ENCODE assay signal across 8 cellular contexts in the genomic region with DNA sequence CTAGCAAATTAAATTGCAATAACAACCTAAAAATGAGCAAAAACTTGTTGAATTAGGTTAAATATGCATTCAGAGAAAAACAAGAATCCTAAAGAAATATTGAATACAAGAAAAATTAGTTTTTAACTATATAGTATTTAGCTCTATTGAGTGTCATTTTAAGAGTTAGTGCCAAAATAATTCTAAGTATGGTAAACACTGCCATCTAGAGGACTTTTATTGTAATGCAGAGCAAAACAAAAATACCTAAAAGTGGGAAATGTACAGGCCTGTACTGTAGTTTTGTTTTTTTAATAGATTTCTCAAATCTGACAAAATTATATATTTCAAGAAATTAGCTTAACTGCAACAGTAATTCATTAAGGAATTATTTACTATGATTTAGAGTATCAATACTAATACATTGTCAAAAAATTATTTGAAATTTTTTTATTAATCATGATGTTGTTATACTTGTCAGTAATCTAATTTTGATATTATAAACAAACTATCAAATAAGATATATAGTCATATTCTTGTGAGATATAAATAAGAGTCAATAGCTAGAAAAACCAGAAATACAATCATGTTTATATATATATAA. TPM values are rescaled to one million over a fixed set of nuclear protein-coding genes. Genes with fewer than 3 reads are reported as not detected.
DNase-seq lines count a peak whose midpoint lies in the region; ATAC-seq, FAIRE-seq and TF ChIP-seq lines count a peak whose summit lies in the region.

No MANE protein-coding gene starts in this region.

- SMC1A ChIA-PET in GM12878 (lab: Charles Lee; ENCODE audit: uncharacterized antibody, unreplicated experiment): interaction anchor here (0.6 to 1.7 kb wide), 8 partner anchors 14 to 1582 kb away, joined by 3 to 8 read pairs (median 3); no protein-coding TSS in a partner anchor

- no peaks in the 10 kb centered on the region for H3K27me3 ChIP-seq in GM12878 (replicated peaks in 1 of 2; ENCODE audit: control insufficient read depth in 2 of 2, insufficient read depth in 2 of 2, low read length in 1 of 2)

- intact Hi-C loops in GM12878 (cut with micrococcal nuclease; ENCODE audit: unreplicated experiment): loop anchor here (5.0 to 10.0 kb wide), 2 partner anchors 694 to 1581 kb away; no protein-coding TSS in a partner anchor

- no peak overlapping the region for H3K27ac ChIP-seq in GM12878 (ENCODE audit: control insufficient read depth, insufficient read depth)

- no peak for FAIRE-seq in GM12878 (lab: Jason Lieb, UNC)

- TF ChIP-seq CTCF in GM12865 (IDR thresholded peaks at IDR 0.05; ENCODE audit: insufficient read depth, low read depth, low read length, missing control alignments) (peak; percentile 40), NB4 (IDR thresholded peaks at IDR 0.05; ENCODE audit: low read depth, low read length) (peak; percentile 13), GM12878 (IDR thresholded peaks at IDR 0.05 in 2 of 3, conservative IDR thresholded peaks at IDR 0.05 in 1 of 3; ENCODE audit: control insufficient read depth in 2 of 3, extremely low read depth in 1 of 3, insufficient read depth in 1 of 3, low read depth in 3 of 3, low read length in 3 of 3) (peak; percentile 39 to 66 (median 43); a peak in 3 of 6 replicates)

- H2AFZ ChIP-seq in GM12878 (ENCODE audit: control insufficient read depth, low read depth, low read length): no peak overlapping the region

- DNase-seq in GM12865 (ENCODE audit: low read depth): peak; percentile 30
- peak; percentile 37 for DNase-seq in NB4 (ENCODE audit: low read depth)
- DNase-seq in GM12878 (ENCODE audit: low read depth, low spot score): no peak
- DNase-seq in medulla oblongata (ENCODE audit: extremely low spot score): peak; percentile 74
- DNase-seq in OCI-M2 (lab: John Stamatoyannopoulos, UW; ENCODE audit: unreplicated experiment): no peak
- DNase-seq in GM19240 (ENCODE audit: insufficient read length, low spot score): no peak

- no peaks in the 10 kb centered on the region for H3K36me3 ChIP-seq in GM12878 (ENCODE audit: control insufficient read depth in 2 of 2, insufficient read depth in 2 of 2, low read length in 1 of 2)

- peak; percentile 64 for TF ChIP-seq RAD21 in GM12878 (IDR thresholded peaks at IDR 0.05; ENCODE audit: insufficient read depth, low read depth, low read length)

- CTCF ChIA-PET in GM12878 (lab: Yijun Ruan, JAX): interaction anchor here (0.6 to 3.7 kb wide), 20 partner anchors 9 to 1600 kb away, joined by 3 to 18 read pairs (median 4); partner anchors contain the start of gene PCDH9

- H3K9ac ChIP-seq in GM12878 (ENCODE audit: control insufficient read depth, insufficient read depth, low read length): no peak overlapping the region

- H3K4me3 ChIP-seq in GM12865 (ENCODE audit: low read depth, low read length) (no peak overlapping the region), NB4 (ENCODE audit: low read depth, low read length) (no peak overlapping the region), GM12878 (no peak overlapping the region)

- no peaks in the 10 kb centered on the region for H4K20me1 ChIP-seq in GM12878 (ENCODE audit: control insufficient read depth, insufficient read depth)

- no peaks in the 10 kb centered on the region for H3K9me3 ChIP-seq in GM12878 (replicated peaks; ENCODE audit: control insufficient read depth, insufficient read depth, low read length)

- ATAC-seq in GM21825 (IDR thresholded peaks at IDR 0.05; ENCODE audit: unreplicated experiment): peak; percentile 80
- ATAC-seq in GM12878: peak; percentile 61
- no peak for ATAC-seq in HG03521 (IDR thresholded peaks at IDR 0.05; ENCODE audit: unreplicated experiment)

- H3K79me2 ChIP-seq in GM12878 (ENCODE audit: control insufficient read depth, insufficient read depth, low read length): no peaks in the 10 kb centered on the region

- no peaks in the 10 kb centered on the region for H3K4me1 ChIP-seq in GM12878 (ENCODE audit: control insufficient read depth, insufficient read depth, low read length)

- TF ChIP-seq POLR2A in NB4 (IDR thresholded peaks at IDR 0.05; ENCODE audit: extremely low read depth, insufficient read length) (no peak), GM12878 (IDR thresholded peaks at IDR 0.05; ENCODE audit: low read depth, low read length) (no peak)

- no TSS peak for BruUV-seq in GM12878 (replicated peaks; lab: Mats Ljungman, UMichigan)

- H3K4me2 ChIP-seq in GM12878 (ENCODE audit: control insufficient read depth, insufficient read depth): no peak overlapping the region

- TF ChIP-seq EP300 in GM12878 (IDR thresholded peaks at IDR 0.05; ENCODE audit: borderline replicate concordance in 1 of 2, control insufficient read depth in 1 of 2, low read depth in 2 of 2, low read length in 2 of 2): no peak

- RAD21 ChIA-PET in GM12878 (lab: Charles Lee; ENCODE audit: unreplicated experiment): interaction anchor here (1.0 to 2.2 kb wide), 8 partner anchors 9 to 1581 kb away, joined by 3 to 10 read pairs (median 6); no protein-coding TSS in a partner anchor

- POLR2A ChIA-PET in GM12878 (lab: Charles Lee): no interaction called here

- in situ Hi-C loops in GM12878 (cut with MboI): no loop called here

TF ChIP-seq in GM12878, 131 proteins besides CTCF, POLR2A, EP300 and RAD21:
- TF ChIP-seq SMC3 (IDR thresholded peaks at IDR 0.05; ENCODE audit: borderline replicate concordance, low read length) (peak; percentile 48; the same call in 1 of the 2 replicates), EED (IDR thresholded peaks at IDR 0.05; ENCODE audit: low read depth) (no peak)

RNA-seq across cellular contexts. Expression of gene PCDH9, which starts 8.2 kb away (rescaled TPM):
- 0.02 TPM in 1 of 2 replicates, not detected in the other for total RNA-seq in GM12878 (2013; cell fraction: nucleolus; rRNA removed)
- 0.05 and 0.11 TPM in 2 replicates for total RNA-seq in GM12878 (2014; rRNA removed)
- total RNA-seq in GM12878 (2014; rRNA removed; fragmentation: Illumina TruSeq; extraction: Trizol): 0.04 and 0.05 TPM in 2 replicates
- total RNA-seq in GM12878 (2021): 0.05 and 0.08 TPM in 2 replicates
- 0.03 TPM for polyA plus RNA-seq in GM12878 (2011; ENCODE audit: low read depth)
- polyA plus RNA-seq in GM12878 (2011; rRNA removed): 2.3 and 2.7 TPM in 2 replicates
- 1.1 and 1.6 TPM in 2 replicates for polyA plus RNA-seq in GM12878 (2011; cell fraction: cytosol; rRNA removed)
- polyA plus RNA-seq in GM12878 (2011; cell fraction: nucleus; rRNA removed): 1.8 and 1.9 TPM in 2 replicates
- not detected in 2 replicates for polyA plus RNA-seq in GM12878 (2012)
- 0.12 and 0.14 TPM in 2 replicates for polyA plus RNA-seq in GM12878 (2014; fragmentation: Illumina TruSeq; extraction: Trizol)
- under 1 TPM; 0.02 to 0.05 TPM for polyA plus RNA-seq in GM12878 (2014; fragmentation: Nextera tagmentation; extraction: Ambion mirVana)
- polyA plus RNA-seq in GM12878 (2014; rRNA removed): 0.03 and 0.05 TPM in 2 replicates
- under 1 TPM in 1 of 2 experiments, not detected in 1; 0.09 TPM for polyA plus RNA-seq in GM12878 (2016; fragmentation: Nextera tagmentation; extraction: Ambion mirVana)
- polyA minus RNA-seq in GM12878 (2011; rRNA and poly(A)+ RNA removed): 5.4 and 7.9 TPM in 2 replicates
- polyA minus RNA-seq in GM12878 (2011; cell fraction: cytosol; rRNA and poly(A)+ RNA removed): 0.67 and 1.1 TPM in 2 replicates
- 3.7 and 5.1 TPM in 2 replicates for polyA minus RNA-seq in GM12878 (2011; cell fraction: nucleus; rRNA and poly(A)+ RNA removed)

Comparison
In these comparisons a context has a peak if more than half of its experiments do, and no peak if none do; other contexts are left out.
1. DNase-seq: peak in GM12865 (single experiment), NB4 (single experiment) and medulla oblongata (single experiment); none in GM12878 (single experiment), OCI-M2 (single experiment) and GM19240 (single experiment).
2. Peak in every context shown above with its lines, with median percentiles within 50 percentile points of each other: CTCF ChIP-seq.